In the genomic region with DNA sequence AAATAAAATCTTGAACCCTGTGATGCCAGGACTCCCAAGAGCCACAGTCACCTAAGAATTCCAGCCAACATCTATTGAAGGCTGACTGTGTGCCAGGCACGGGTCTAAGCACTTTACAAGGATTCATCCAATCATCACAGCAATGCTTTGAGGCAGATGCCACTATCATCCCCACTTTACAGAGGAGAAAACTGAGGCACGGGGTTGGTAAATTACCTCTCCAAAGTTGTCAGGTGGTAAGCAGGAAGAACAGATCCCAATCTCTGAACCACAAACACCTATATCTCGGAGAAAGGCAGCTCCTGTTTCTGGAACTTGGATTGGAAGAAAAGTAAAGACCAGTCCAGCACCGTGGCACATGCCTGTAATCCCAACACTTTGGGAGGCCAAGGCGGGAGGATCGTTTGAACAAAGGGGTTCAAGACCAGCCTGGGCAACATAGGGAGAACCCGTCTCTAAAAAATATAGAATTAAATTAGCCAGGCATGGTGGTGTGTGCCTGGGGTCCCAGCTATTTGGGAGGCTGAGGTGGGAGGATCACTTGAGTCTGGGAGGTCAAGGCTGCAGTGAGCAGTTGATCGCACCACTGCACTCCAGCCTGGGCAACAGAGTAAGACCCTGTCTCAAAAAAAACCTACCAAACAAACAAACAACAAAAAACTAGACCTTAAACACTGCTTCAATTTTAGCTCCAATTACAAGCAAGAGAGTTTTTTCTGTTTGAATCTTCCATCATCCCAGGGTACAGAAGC, we compare ENCODE assay signal across 19 cellular contexts.
DNase-seq lines count a peak whose midpoint lies in the region; ATAC-seq, FAIRE-seq and TF ChIP-seq lines count a peak whose summit lies in the region.
"Had no signal": no experiment of that assay in that cellular context is flagged by ENCODE, and none has a peak within 500 bp of the region (broad histone marks: within the 10 kb centered on the region; RNA-seq: fewer than 3 reads in every experiment).

No MANE protein-coding gene starts in this region.

- no peaks in the 10 kb centered on the region for H3K36me3 Mint-ChIP-seq in neural progenitor cell

- no peaks in the 10 kb centered on the region for H3K9me3 Mint-ChIP-seq in neural progenitor cell
- H3K9me3 Mint-ChIP-seq: GM23338 had no signal

- H3F3A ChIP-seq in neural progenitor cell (ENCODE audit: low read depth) (peaks cover 7% of the 10 kb centered on the region), MM.1S (ENCODE audit: insufficient read depth, low read length) (no peaks in the 10 kb centered on the region)

- H3K36me3 ChIP-seq in right atrium auricular region (no peaks in the 10 kb centered on the region), K562 (ENCODE audit: control insufficient read depth, insufficient read depth, low read length) (no peaks in the 10 kb centered on the region), neural progenitor cell (no peaks in the 10 kb centered on the region), MM.1S (replicated peaks; ENCODE audit: insufficient read depth, low read length) (no peaks in the 10 kb centered on the region), gastrocnemius medialis (no peaks in the 10 kb centered on the region)

- no peaks in the 10 kb centered on the region for H3K9me3 ChIP-seq in right atrium auricular region
- H3K9me3 ChIP-seq in K562 (replicated peaks; ENCODE audit: control insufficient read depth, insufficient read depth, low read depth, low read length) = no peaks in the 10 kb centered on the region
- no peaks in the 10 kb centered on the region for H3K9me3 ChIP-seq in neural progenitor cell (ENCODE audit: low read depth)
- no peaks in the 10 kb centered on the region for H3K9me3 ChIP-seq in MM.1S (replicated peaks; ENCODE audit: insufficient read depth, low read length)
- no peaks in the 10 kb centered on the region for H3K9me3 ChIP-seq in gastrocnemius medialis

- H3K4me2 ChIP-seq in K562 (ENCODE audit: insufficient read depth, low read length) (no peak overlapping the region), neural progenitor cell (peak overlapping the region; percentile 51), MM.1S (ENCODE audit: low read depth, low read length) (no peak overlapping the region)
- H3K4me2 ChIP-seq: GM23338, KMS-11 had no signal

- in situ Hi-C loops in K562 (cut with MboI) = no loop called here
- in situ Hi-C loops in gastrocnemius medialis (cut with MboI; ENCODE audit: low sequenced_read_pairs in 4 of 4) = no loop called here

- intact Hi-C loops in left ventricle myocardium superior (cut with micrococcal nuclease) = no loop called here
- intact Hi-C loops in K562 (cut with micrococcal nuclease) = no loop called here
- intact Hi-C loops in gastrocnemius medialis (cut with DNase I; ENCODE audit: low total_unique reads) = no loop called here

- H3K27ac ChIP-seq in right atrium auricular region (peak overlapping the region; percentile 56 to 82), K562 (ENCODE audit: extremely low read depth, low read depth, low read length) (no peak overlapping the region), neural progenitor cell (peak overlapping the region; percentile 11), MM.1S (ENCODE audit: low read length) (no peak overlapping the region), gastrocnemius medialis (no peak overlapping the region)
- H3K27ac ChIP-seq: KMS-11 had no signal

- H4K20me1 ChIP-seq in K562 (replicated peaks; ENCODE audit: control insufficient read depth, insufficient read depth, low read length) (no peaks in the 10 kb centered on the region), neural progenitor cell (ENCODE audit: low read depth) (no peaks in the 10 kb centered on the region), MM.1S (ENCODE audit: insufficient read depth, low read length) (no peaks in the 10 kb centered on the region)

- H2AFZ ChIP-seq in K562 (ENCODE audit: low read depth, low read length) (no peak overlapping the region), neural progenitor cell (replicated peaks) (peak overlapping the region; percentile 48), MM.1S (ENCODE audit: low read length) (no peak overlapping the region)

- WGBS in K562 (ENCODE audit: insufficient coverage, low coverage, missing lambda C conversion rate) = 5% methylated on average over 7 of the region's 8 CpGs

- CTCF ChIA-PET in K562 (lab: Yijun Ruan, JAX; ENCODE audit: low intra/inter-chr PET ratio) = no interaction called here

- H3K4me3 ChIP-seq in right atrium auricular region (no peak overlapping the region), K562 (no peak overlapping the region), neural progenitor cell (no peak overlapping the region), MM.1S (ENCODE audit: low read length) (no peak overlapping the region), gastrocnemius medialis (no peak overlapping the region)
- H3K4me3 ChIP-seq: GM23338, PC-9 had no signal

- POLR2A ChIA-PET in K562 (lab: Yijun Ruan, JAX) = no interaction called here

- peaks cover 13% of the 10 kb centered on the region for H3K4me1 Mint-ChIP-seq in neural progenitor cell

- TF ChIP-seq CTCF in right atrium auricular region (IDR thresholded peaks at IDR 0.05) (no peak), K562 (IDR thresholded peaks at IDR 0.05 in 2 of 3, conservative IDR thresholded peaks at IDR 0.05 in 1 of 3; ENCODE audit: insufficient read depth in 2 of 3, low read depth in 1 of 3, low read length in 3 of 3) (no peak), neural progenitor cell (IDR thresholded peaks at IDR 0.05) (no peak), MM.1S (IDR thresholded peaks at IDR 0.05; ENCODE audit: low read length) (no peak), gastrocnemius medialis (IDR thresholded peaks at IDR 0.05 in 4 of 5, conservative IDR thresholded peaks at IDR 0.05 in 1 of 5) (no peak)

- FAIRE-seq in K562 (lab: Jason Lieb, UNC) = no peak
- FAIRE-seq: GM12891 had no signal

- H3K4me3 Mint-ChIP-seq in neural progenitor cell = no peak overlapping the region
- H3K4me3 Mint-ChIP-seq: GM23338 had no signal

- DNase-seq in right atrium auricular region (ENCODE audit: low spot score) (no peak), left ventricle myocardium superior (no peak), K562 (ENCODE audit: extremely low read depth in 1 of 4, low spot score in 3 of 4) (no peak), neural progenitor cell (ENCODE audit: low spot score) (no peak), MM.1S (no peak), NCI-H524 (lab: John Stamatoyannopoulos, UW) (no peak), gastrocnemius medialis (no peak), HT-29 (ENCODE audit: low spot score) (no peak)
- DNase-seq: AML-193, COR-L47, GF-D8, NCI-H1092, NCI-H2081 treated with DMSO at 0.1 percent for 48 hours, NCI-H510A, NCI-H82 had no signal

- ATAC-seq in left ventricle myocardium superior (no peak), K562 (no peak), gastrocnemius medialis (no peak)

- no peak overlapping the region for H3K9ac ChIP-seq in K562 (ENCODE audit: insufficient read depth in 1 of 2, low read depth in 2 of 2, low read length in 2 of 2)
- H3K9ac ChIP-seq in neural progenitor cell = no peak overlapping the region
- no peak overlapping the region for H3K9ac ChIP-seq in MM.1S (ENCODE audit: low read length)
- H3K9ac ChIP-seq: KMS-11 had no signal

- TF ChIP-seq RAD21 in K562 (CRISPR knock-in tag; conservative IDR thresholded peaks at IDR 0.05 in 1 of 2, IDR thresholded peaks at IDR 0.05 in 1 of 2) = no peak

- peaks cover 3% of the 10 kb centered on the region for H3K9me1 ChIP-seq in K562 (ENCODE audit: control insufficient read depth, insufficient read depth, low read length)

- TF ChIP-seq EP300 in K562 (IDR thresholded peaks at IDR 0.05; ENCODE audit: low read length) = no peak

- peaks cover 0 to 8% of the 10 kb centered on the region in 2 donors for H3K4me1 ChIP-seq in right atrium auricular region
- H3K4me1 ChIP-seq in K562 (replicated peaks in 1 of 2; ENCODE audit: control insufficient read depth in 2 of 2, insufficient read depth in 2 of 2, low read length in 2 of 2) = no peaks in the 10 kb centered on the region; a peak in 1 of 5 replicates
- peaks cover 13% of the 10 kb centered on the region for H3K4me1 ChIP-seq in neural progenitor cell
- no peaks in the 10 kb centered on the region for H3K4me1 ChIP-seq in MM.1S (ENCODE audit: low read length)
- H3K4me1 ChIP-seq in gastrocnemius medialis = peaks cover 0 to 10% of the 10 kb centered on the region in 2 donors

- no peaks in the 10 kb centered on the region for H3K9me2 ChIP-seq in MM.1S (replicated peaks; ENCODE audit: insufficient read depth, low read length)

- no TSS peak for BruUV-seq in K562 (replicated peaks; lab: Mats Ljungman, UMichigan)

- H3K27me3 Mint-ChIP-seq in neural progenitor cell (ENCODE audit: insufficient read depth, low read depth) = peaks cover 4% of the 10 kb centered on the region

- H3K79me2 ChIP-seq in K562 (ENCODE audit: control insufficient read depth, insufficient read depth, low read length) (no peaks in the 10 kb centered on the region), neural progenitor cell (ENCODE audit: low read depth) (no peaks in the 10 kb centered on the region), MM.1S (ENCODE audit: low read length) (no peaks in the 10 kb centered on the region)

- no peak overlapping the region for H3K27ac Mint-ChIP-seq in neural progenitor cell
- H3K27ac Mint-ChIP-seq: GM23338 had no signal

- TF ChIP-seq POLR2A in K562 (conservative IDR thresholded peaks at IDR 0.05) (no peak), gastrocnemius medialis (IDR thresholded peaks at IDR 0.05) (no peak)

- H3K27me3 ChIP-seq in right atrium auricular region = no peaks in the 10 kb centered on the region
- peaks cover 0 to 16% of the 10 kb centered on the region in 2 experiments; a peak in 3 of 5 replicates for H3K27me3 ChIP-seq in K562 (ENCODE audit: control insufficient read depth in 2 of 2, insufficient read depth in 2 of 2, low read length in 2 of 2)
- H3K27me3 ChIP-seq in neural progenitor cell = no peaks in the 10 kb centered on the region
- H3K27me3 ChIP-seq in MM.1S (replicated peaks; ENCODE audit: insufficient read depth, low read length) = no peaks in the 10 kb centered on the region
- no peaks in the 10 kb centered on the region for H3K27me3 ChIP-seq in gastrocnemius medialis

TF ChIP-seq in K562, 482 proteins besides CTCF, POLR2A, EP300 and RAD21 (continues in another document):
- no peak for TF ChIP-seq POU5F1 (IDR thresholded peaks at IDR 0.05; ENCODE audit: borderline replicate concordance, low read depth, low read length, partially characterized antibody)
- no peak for TF ChIP-seq IRF1 (CRISPR knock-in tag; IDR thresholded peaks at IDR 0.05; ENCODE audit: borderline replicate concordance)
- TF ChIP-seq ZNF121 (CRISPR knock-in tag; conservative IDR thresholded peaks at IDR 0.05) = 0 out of 2 replicates have a peak, but pooled peaks have one; percentile 5
- peak; percentile 58 for TF ChIP-seq RBM25 (IDR thresholded peaks at IDR 0.05; ENCODE audit: low read depth, low read length, severe bottlenecking)
- no peak for TF ChIP-seq TCF7L2 (IDR thresholded peaks at IDR 0.05; ENCODE audit: low read depth, low read length)
- no peak for TF ChIP-seq ZNF57 (CRISPR knock-in tag; IDR thresholded peaks at IDR 0.05)

Comparison
In these comparisons a context has a peak if more than half of its experiments do, and no peak if none do; other contexts are left out.
1. H3K27ac ChIP-seq: peak in right atrium auricular region (2 of 2) and neural progenitor cell (single experiment); none in K562 (single experiment), MM.1S (single experiment) and gastrocnemius medialis (0 of 4).